Comparison of ENCODE assay signal across 1 cellular context in the genomic region with DNA sequence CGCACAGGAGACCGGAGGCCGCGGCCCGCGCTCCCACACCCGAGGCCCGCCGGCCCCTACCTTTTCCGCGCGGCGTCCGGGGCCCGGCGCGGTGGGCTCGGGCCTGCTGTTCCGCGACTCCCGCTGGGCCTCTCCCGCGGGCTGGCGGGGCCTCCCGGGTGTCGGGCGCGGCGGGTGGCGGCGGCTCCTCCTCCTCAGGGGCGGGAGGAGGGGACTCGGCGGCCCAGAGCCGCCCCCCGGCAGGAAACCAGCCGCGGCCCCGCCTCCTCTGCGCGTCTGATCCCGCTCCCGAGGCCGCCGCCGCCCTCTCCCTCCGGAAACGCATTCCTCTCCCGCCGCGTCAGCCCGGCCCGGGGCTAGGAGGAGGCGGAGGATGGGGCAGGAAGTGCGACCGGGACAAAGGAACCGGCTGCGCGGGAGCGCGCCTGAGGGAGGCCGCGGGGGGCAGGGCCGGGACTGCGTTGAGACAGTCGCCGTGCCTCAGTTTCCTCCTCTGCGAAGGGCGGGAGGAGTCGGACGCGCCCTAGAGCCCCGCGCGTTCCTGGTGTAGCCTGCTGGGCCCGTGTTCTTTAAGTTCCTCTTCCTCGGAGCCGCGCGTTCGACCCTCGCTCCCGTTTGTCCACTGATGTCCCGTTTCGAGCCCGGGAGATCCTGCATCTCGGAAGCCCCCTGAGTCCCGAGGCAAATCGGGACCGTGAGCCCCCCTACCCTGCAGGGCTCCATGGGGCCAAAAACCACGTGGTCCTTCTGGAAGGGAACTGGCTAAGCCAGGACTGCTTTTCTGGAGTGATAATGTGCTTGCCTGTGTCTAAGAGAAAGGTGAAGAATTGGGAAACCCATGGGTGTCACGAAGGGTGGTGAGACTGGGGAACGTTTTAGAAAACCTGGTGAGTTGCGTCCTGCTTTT.
TF ChIP-seq lines count a peak whose summit lies in the region.

A gene (minus strand): TSS at position 146 of the 907 bp plus-strand sequence. CDS start 22,672 bp downstream, outside the sequence.

TF ChIP-seq in K562, 482 proteins besides CTCF, POLR2A, EP300 and RAD21 (continued from another document and continues in another):
- TF ChIP-seq ZNF184 (CRISPR knock-in tag; IDR thresholded peaks at IDR 0.05) (no peak), ZNF583 (CRISPR knock-in tag; IDR thresholded peaks at IDR 0.05) (no peak), ZSCAN32 (CRISPR knock-in tag; IDR thresholded peaks at IDR 0.05) (0 out of 2 replicates have a peak, but pooled peaks have one; percentile 1), CCAR2 (IDR thresholded peaks at IDR 0.05; ENCODE audit: low read depth, low read length) (no peak), L3MBTL2 (IDR thresholded peaks at IDR 0.05) (peak; percentile 61), ZKSCAN1 (IDR thresholded peaks at IDR 0.05; ENCODE audit: low read depth, low read length) (no peak), RCOR1 (IDR thresholded peaks at IDR 0.05; ENCODE audit: borderline replicate concordance in 1 of 2, low read depth in 2 of 2, low read length in 2 of 2) (peak; percentile 24 to 37; a peak in 1 of 4 replicates), DDX20 (tag; IDR thresholded peaks at IDR 0.05; ENCODE audit: low read depth) (no peak), NR2C2 (CRISPR knock-in tag; IDR thresholded peaks at IDR 0.05) (no peak), NR2C2 (tag; IDR thresholded peaks at IDR 0.05) (peak; percentile 89), ZNF316 (IDR thresholded peaks at IDR 0.05) (no peak), ZNF707 (CRISPR knock-in tag; conservative IDR thresholded peaks at IDR 0.05) (no peak), ZFX (CRISPR knock-in tag; IDR thresholded peaks at IDR 0.05) (peak; percentile 86), PHTF2 (CRISPR knock-in tag; IDR thresholded peaks at IDR 0.05) (no peak), TAF15 (IDR thresholded peaks at IDR 0.05; ENCODE audit: low read depth, low read length) (no peak), SRSF7 (optimal IDR thresholded peaks at IDR 0.05; ENCODE audit: low read depth, low read length) (no peak), PRPF4 (IDR thresholded peaks at IDR 0.05; ENCODE audit: insufficient read depth, low read depth, low read length, poor library complexity, severe bottlenecking) (no peak), NELFE (IDR thresholded peaks at IDR 0.05; ENCODE audit: insufficient read depth, insufficient read length) (no peak), KLF1 (tag; IDR thresholded peaks at IDR 0.05) (peak; percentile 62), SIX5 (IDR thresholded peaks at IDR 0.05; ENCODE audit: borderline replicate concordance in 1 of 2, insufficient read depth in 1 of 2, low read depth in 1 of 2, low read length in 2 of 2) (no peak), ARID2 (IDR thresholded peaks at IDR 0.05) (no peak), RFX5 (IDR thresholded peaks at IDR 0.05; ENCODE audit: low read depth, low read length) (no peak), MEIS2 (IDR thresholded peaks at IDR 0.05; ENCODE audit: partially characterized antibody) (no peak)
- TF ChIP-seq, protein P1, sequence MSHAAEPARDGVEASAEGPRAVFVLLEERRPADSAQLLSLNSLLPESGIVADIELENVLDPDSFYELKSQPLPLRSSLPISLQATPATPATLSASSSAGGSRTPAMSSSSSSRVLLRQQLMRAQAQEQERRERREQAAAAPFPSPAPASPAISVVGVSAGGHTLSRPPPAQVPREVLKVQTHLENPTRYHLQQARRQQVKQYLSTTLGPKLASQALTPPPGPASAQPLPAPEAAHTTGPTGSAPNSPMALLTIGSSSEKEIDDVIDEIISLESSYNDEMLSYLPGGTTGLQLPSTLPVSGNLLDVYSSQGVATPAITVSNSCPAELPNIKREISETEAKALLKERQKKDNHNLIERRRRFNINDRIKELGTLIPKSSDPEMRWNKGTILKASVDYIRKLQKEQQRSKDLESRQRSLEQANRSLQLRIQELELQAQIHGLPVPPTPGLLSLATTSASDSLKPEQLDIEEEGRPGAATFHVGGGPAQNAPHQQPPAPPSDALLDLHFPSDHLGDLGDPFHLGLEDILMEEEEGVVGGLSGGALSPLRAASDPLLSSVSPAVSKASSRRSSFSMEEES (CRISPR knock-in tag; IDR thresholded peaks at IDR 0.05), result no peak
- TF ChIP-seq, protein P2, sequence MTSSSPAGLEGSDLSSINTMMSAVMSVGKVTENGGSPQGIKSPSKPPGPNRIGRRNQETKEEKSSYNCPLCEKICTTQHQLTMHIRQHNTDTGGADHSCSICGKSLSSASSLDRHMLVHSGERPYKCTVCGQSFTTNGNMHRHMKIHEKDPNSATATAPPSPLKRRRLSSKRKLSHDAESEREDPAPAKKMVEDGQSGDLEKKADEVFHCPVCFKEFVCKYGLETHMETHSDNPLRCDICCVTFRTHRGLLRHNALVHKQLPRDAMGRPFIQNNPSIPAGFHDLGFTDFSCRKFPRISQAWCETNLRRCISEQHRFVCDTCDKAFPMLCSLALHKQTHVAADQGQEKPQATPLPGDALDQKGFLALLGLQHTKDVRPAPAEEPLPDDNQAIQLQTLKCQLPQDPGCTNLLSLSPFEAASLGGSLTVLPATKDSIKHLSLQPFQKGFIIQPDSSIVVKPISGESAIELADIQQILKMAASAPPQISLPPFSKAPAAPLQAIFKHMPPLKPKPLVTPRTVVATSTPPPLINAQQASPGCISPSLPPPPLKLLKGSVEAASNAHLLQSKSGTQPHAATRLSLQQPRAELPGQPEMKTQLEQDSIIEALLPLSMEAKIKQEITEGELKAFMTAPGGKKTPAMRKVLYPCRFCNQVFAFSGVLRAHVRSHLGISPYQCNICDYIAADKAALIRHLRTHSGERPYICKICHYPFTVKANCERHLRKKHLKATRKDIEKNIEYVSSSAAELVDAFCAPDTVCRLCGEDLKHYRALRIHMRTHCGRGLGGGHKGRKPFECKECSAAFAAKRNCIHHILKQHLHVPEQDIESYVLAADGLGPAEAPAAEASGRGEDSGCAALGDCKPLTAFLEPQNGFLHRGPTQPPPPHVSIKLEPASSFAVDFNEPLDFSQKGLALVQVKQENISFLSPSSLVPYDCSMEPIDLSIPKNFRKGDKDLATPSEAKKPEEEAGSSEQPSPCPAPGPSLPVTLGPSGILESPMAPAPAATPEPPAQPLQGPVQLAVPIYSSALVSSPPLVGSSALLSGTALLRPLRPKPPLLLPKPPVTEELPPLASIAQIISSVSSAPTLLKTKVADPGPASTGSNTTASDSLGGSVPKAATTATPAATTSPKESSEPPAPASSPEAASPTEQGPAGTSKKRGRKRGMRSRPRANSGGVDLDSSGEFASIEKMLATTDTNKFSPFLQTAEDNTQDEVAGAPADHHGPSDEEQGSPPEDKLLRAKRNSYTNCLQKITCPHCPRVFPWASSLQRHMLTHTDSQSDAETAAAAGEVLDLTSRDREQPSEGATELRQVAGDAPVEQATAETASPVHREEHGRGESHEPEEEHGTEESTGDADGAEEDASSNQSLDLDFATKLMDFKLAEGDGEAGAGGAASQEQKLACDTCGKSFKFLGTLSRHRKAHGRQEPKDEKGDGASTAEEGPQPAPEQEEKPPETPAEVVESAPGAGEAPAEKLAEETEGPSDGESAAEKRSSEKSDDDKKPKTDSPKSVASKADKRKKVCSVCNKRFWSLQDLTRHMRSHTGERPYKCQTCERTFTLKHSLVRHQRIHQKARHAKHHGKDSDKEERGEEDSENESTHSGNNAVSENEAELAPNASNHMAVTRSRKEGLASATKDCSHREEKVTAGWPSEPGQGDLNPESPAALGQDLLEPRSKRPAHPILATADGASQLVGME (CRISPR knock-in tag; IDR thresholded peaks at IDR 0.05), result no peak
- TF ChIP-seq, protein P3, sequence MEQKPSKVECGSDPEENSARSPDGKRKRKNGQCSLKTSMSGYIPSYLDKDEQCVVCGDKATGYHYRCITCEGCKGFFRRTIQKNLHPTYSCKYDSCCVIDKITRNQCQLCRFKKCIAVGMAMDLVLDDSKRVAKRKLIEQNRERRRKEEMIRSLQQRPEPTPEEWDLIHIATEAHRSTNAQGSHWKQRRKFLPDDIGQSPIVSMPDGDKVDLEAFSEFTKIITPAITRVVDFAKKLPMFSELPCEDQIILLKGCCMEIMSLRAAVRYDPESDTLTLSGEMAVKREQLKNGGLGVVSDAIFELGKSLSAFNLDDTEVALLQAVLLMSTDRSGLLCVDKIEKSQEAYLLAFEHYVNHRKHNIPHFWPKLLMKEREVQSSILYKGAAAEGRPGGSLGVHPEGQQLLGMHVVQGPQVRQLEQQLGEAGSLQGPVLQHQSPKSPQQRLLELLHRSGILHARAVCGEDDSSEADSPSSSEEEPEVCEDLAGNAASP (IDR thresholded peaks at IDR 0.05), result no peak
- TF ChIP-seq, protein P4, sequence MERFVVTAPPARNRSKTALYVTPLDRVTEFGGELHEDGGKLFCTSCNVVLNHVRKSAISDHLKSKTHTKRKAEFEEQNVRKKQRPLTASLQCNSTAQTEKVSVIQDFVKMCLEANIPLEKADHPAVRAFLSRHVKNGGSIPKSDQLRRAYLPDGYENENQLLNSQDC (CRISPR knock-in tag; IDR thresholded peaks at IDR 0.05), result no peak
- TF ChIP-seq, protein P5, sequence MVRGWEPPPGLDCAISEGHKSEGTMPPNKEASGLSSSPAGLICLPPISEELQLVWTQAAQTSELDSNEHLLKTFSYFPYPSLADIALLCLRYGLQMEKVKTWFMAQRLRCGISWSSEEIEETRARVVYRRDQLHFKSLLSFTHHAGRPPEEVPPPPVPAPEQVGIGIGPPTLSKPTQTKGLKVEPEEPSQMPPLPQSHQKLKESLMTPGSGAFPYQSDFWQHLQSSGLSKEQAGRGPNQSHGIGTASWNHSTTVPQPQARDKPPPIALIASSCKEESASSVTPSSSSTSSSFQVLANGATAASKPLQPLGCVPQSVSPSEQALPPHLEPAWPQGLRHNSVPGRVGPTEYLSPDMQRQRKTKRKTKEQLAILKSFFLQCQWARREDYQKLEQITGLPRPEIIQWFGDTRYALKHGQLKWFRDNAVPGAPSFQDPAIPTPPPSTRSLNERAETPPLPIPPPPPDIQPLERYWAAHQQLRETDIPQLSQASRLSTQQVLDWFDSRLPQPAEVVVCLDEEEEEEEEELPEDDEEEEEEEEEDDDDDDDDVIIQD (CRISPR knock-in tag; IDR thresholded peaks at IDR 0.05), result no peak
- TF ChIP-seq, protein P6, sequence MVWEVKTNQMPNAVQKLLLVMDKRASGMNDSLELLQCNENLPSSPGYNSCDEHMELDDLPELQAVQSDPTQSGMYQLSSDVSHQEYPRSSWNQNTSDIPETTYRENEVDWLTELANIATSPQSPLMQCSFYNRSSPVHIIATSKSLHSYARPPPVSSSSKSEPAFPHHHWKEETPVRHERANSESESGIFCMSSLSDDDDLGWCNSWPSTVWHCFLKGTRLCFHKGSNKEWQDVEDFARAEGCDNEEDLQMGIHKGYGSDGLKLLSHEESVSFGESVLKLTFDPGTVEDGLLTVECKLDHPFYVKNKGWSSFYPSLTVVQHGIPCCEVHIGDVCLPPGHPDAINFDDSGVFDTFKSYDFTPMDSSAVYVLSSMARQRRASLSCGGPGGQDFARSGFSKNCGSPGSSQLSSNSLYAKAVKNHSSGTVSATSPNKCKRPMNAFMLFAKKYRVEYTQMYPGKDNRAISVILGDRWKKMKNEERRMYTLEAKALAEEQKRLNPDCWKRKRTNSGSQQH (CRISPR knock-in tag; IDR thresholded peaks at IDR 0.05), result 0 out of 2 replicates have a peak, but pooled peaks have one; percentile 68
- TF ChIP-seq, protein P7, sequence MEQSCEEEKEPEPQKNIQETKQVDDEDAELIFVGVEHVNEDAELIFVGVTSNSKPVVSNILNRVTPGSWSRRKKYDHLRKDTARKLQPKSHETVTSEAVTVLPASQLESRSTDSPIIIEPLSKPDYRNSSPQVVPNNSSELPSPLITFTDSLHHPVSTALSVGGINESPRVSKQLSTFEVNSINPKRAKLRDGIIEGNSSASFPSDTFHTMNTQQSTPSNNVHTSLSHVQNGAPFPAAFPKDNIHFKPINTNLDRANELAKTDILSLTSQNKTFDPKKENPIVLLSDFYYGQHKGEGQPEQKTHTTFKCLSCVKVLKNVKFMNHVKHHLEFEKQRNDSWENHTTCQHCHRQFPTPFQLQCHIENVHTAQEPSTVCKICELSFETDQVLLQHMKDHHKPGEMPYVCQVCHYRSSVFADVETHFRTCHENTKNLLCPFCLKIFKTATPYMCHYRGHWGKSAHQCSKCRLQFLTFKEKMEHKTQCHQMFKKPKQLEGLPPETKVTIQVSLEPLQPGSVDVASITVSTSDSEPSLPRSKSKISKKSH (CRISPR knock-in tag; IDR thresholded peaks at IDR 0.05), result no peak
- TF ChIP-seq, protein P8, sequence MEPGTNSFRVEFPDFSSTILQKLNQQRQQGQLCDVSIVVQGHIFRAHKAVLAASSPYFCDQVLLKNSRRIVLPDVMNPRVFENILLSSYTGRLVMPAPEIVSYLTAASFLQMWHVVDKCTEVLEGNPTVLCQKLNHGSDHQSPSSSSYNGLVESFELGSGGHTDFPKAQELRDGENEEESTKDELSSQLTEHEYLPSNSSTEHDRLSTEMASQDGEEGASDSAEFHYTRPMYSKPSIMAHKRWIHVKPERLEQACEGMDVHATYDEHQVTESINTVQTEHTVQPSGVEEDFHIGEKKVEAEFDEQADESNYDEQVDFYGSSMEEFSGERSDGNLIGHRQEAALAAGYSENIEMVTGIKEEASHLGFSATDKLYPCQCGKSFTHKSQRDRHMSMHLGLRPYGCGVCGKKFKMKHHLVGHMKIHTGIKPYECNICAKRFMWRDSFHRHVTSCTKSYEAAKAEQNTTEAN (CRISPR knock-in tag; IDR thresholded peaks at IDR 0.05), result no peak
- TF ChIP-seq, protein P9, sequence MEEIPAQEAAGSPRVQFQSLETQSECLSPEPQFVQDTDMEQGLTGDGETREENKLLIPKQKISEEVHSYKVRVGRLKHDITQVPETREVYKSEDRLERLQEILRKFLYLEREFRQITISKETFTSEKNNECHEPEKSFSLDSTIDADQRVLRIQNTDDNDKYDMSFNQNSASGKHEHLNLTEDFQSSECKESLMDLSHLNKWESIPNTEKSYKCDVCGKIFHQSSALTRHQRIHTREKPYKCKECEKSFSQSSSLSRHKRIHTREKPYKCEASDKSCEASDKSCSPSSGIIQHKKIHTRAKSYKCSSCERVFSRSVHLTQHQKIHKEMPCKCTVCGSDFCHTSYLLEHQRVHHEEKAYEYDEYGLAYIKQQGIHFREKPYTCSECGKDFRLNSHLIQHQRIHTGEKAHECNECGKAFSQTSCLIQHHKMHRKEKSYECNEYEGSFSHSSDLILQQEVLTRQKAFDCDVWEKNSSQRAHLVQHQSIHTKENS (CRISPR knock-in tag; IDR thresholded peaks at IDR 0.05), result no peak
- TF ChIP-seq, protein P10, sequence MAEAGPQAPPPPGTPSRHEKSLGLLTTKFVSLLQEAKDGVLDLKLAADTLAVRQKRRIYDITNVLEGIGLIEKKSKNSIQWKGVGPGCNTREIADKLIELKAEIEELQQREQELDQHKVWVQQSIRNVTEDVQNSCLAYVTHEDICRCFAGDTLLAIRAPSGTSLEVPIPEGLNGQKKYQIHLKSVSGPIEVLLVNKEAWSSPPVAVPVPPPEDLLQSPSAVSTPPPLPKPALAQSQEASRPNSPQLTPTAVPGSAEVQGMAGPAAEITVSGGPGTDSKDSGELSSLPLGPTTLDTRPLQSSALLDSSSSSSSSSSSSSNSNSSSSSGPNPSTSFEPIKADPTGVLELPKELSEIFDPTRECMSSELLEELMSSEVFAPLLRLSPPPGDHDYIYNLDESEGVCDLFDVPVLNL (CRISPR knock-in tag; IDR thresholded peaks at IDR 0.05; ENCODE audit: low read depth), result 0 out of 2 replicates have a peak, but pooled peaks have one; percentile 22
- TF ChIP-seq, protein P11, sequence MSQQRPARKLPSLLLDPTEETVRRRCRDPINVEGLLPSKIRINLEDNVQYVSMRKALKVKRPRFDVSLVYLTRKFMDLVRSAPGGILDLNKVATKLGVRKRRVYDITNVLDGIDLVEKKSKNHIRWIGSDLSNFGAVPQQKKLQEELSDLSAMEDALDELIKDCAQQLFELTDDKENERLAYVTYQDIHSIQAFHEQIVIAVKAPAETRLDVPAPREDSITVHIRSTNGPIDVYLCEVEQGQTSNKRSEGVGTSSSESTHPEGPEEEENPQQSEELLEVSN (IDR thresholded peaks at IDR 0.05; ENCODE audit: borderline replicate concordance in 1 of 2, extremely low read depth in 1 of 2, insufficient read depth in 1 of 2, insufficient read length in 1 of 2, low read depth in 1 of 2, low read length in 1 of 2, poor library complexity in 1 of 2, severe bottlenecking in 1 of 2), result peak in 1 of 2 experiments; percentile 70
